Comparison of ENCODE assay signal across 8 cellular contexts in genomic region chr4:67700119-67700873, GRCh38. TPM values are rescaled to one million over a fixed set of nuclear protein-coding genes. Genes with fewer than 3 reads are reported as not detected.
A peak's percentile ranks its signal among the peaks of the same experiment; 100 is the strongest.
DNase-seq lines count a peak whose midpoint lies in the region; ATAC-seq and TF ChIP-seq lines count a peak whose summit lies in the region.

No MANE protein-coding gene starts in this region.

- peak; percentile 44 for DNase-seq in SW480 (ENCODE audit: low spot score)
- DNase-seq in nephron progenitor cell = no peak
- DNase-seq in NCI-H1930 (lab: John Stamatoyannopoulos, UW) = no peak
- no peak for DNase-seq in stimulated activated CD4-positive, alpha-beta T cell treated with anti-CD3 and anti-CD28 coated beads, Interleukin-12 subunit alpha, Interleukin-12 subunit beta, amount 100 ng/mL, for 4 hours

- ATAC-seq in GM18861 (IDR thresholded peaks at IDR 0.05; ENCODE audit: unreplicated experiment) (peak; percentile 26), HG03196 (IDR thresholded peaks at IDR 0.05; ENCODE audit: unreplicated experiment) (peak; percentile 24), esophagus mucosa (peak; percentile 29)

- peak overlapping the region; percentile 78 for H3K27ac ChIP-seq in C4-2B

- H3K36me3 Mint-ChIP-seq in nephron progenitor cell (ENCODE audit: low read depth) = peaks cover 44% of the 10 kb centered on the region

- H3K9me3 Mint-ChIP-seq in nephron progenitor cell = peaks cover 11% of the 10 kb centered on the region

- H3K4me3 Mint-ChIP-seq in nephron progenitor cell = peak overlapping the region; percentile 96

- H3K27me3 Mint-ChIP-seq in nephron progenitor cell (ENCODE audit: low read depth, poor library complexity) = no peaks in the 10 kb centered on the region

- peak overlapping the region; percentile 83 for H3K27ac Mint-ChIP-seq in nephron progenitor cell

- peaks cover 33% of the 10 kb centered on the region for H3K4me1 Mint-ChIP-seq in nephron progenitor cell

- TF ChIP-seq CTCF in C4-2B (conservative IDR thresholded peaks at IDR 0.05) (no peak), nephron progenitor cell (IDR thresholded peaks at IDR 0.05) (no peak)

RNA-seq across cellular contexts. Expression of gene UBA6, which starts 0.7 kb away (rescaled TPM):
- 55.9 TPM for total RNA-seq in esophagus mucosa

RNA-seq across cellular contexts. Expression of gene GNRHR, which starts 53.9 kb away (rescaled TPM):
- 0.56 TPM for total RNA-seq in esophagus mucosa
